16 cellular contexts compared by ENCODE assay signal in genomic region chrX:152873361-152873760, GRCh38.
"Had no signal": no experiment of that assay in that cellular context is flagged by ENCODE, and none has a peak within 500 bp of the region (broad histone marks: within the 10 kb centered on the region; RNA-seq: fewer than 3 reads in every experiment).

No MANE protein-coding gene starts in this region.

- H3K27me3 Mint-ChIP-seq: naive thymus-derived CD4-positive, alpha-beta T cell had no signal

- H3K4me1 ChIP-seq: heart left ventricle, neural progenitor cell, right atrium auricular region, sigmoid colon, testis, transverse colon had no signal

- DNase-seq: effector memory CD4-positive, alpha-beta T cell; heart left ventricle; hippocampal formation; kidney glomerular epithelial cell; mesendoderm; naive thymus-derived CD4-positive, alpha-beta T cell; ovary; sigmoid colon; stimulated activated CD4-positive, alpha-beta T cell treated with anti-CD3 and anti-CD28 coated beads, Interleukin-12 subunit alpha, Interleukin-12 subunit beta, amount 100 ng/mL, for 4 hours; stimulated activated naive CD8-positive, alpha-beta T cell treated with anti-CD3 and anti-CD28 coated beads, Interleukin-15, Interleukin-2, amounts not matched to agents 100 U/mL and 50 U/mL, for 24 hours; testis; transverse colon had no signal

- H3K9me3 ChIP-seq: heart left ventricle, ovary, right atrium auricular region, sigmoid colon, testis, transverse colon had no signal

- H3K27ac ChIP-seq: heart left ventricle, neural progenitor cell, ovary, right atrium auricular region, sigmoid colon, skin epidermis, testis, transverse colon had no signal

- H3K4me3 Mint-ChIP-seq: naive thymus-derived CD4-positive, alpha-beta T cell; neural progenitor cell had no signal

- ATAC-seq: esophagus mucosa; heart left ventricle; naive thymus-derived CD4-positive, alpha-beta T cell; stimulated activated naive CD8-positive, alpha-beta T cell treated with anti-CD3 and anti-CD28 coated beads, Interleukin-15, Interleukin-2, amounts not matched to agents 100 U/mL and 50 U/mL, for 24 hours had no signal

- H3K4me3 ChIP-seq: heart left ventricle, neural progenitor cell, ovary, right atrium auricular region, sigmoid colon, skin epidermis, testis, transverse colon had no signal

- H3K27ac Mint-ChIP-seq: neural progenitor cell had no signal

- H3K36me3 ChIP-seq: neural progenitor cell, ovary, transverse colon had no signal

- H3K27me3 ChIP-seq: neural progenitor cell, ovary, right atrium auricular region, sigmoid colon, testis, transverse colon had no signal
